Comparison of ENCODE assay signal across 16 cellular contexts in genomic region chr18:55763298-55763697, GRCh38.
DNase-seq lines count a peak whose midpoint lies in the region; ATAC-seq, FAIRE-seq and TF ChIP-seq lines count a peak whose summit lies in the region.
"Had no signal": no experiment of that assay in that cellular context is flagged by ENCODE, and none has a peak within 500 bp of the region (broad histone marks: within the 10 kb centered on the region; RNA-seq: fewer than 3 reads in every experiment).

No MANE protein-coding gene starts in this region.

- TF ChIP-seq CTCF in RWPE2 (IDR thresholded peaks at IDR 0.05; ENCODE audit: poor library complexity, severe bottlenecking) (no peak), type B pancreatic cell (conservative IDR thresholded peaks at IDR 0.05) (no peak)

- H3K27me3 ChIP-seq in RWPE2 (ENCODE audit: insufficient read depth, poor library complexity, severe bottlenecking) = no peaks in the 10 kb centered on the region
- H3K27me3 ChIP-seq: neural progenitor cell, testis had no signal

- no peaks in the 10 kb centered on the region for H3K9me3 ChIP-seq in RWPE2 (ENCODE audit: severe bottlenecking)
- H3K9me3 ChIP-seq: testis had no signal

- H3K4me3 Mint-ChIP-seq in type B pancreatic cell = no peak overlapping the region
- H3K4me3 Mint-ChIP-seq: neural progenitor cell, T-cell had no signal

- H3K36me3 ChIP-seq in RWPE2 (ENCODE audit: low read depth) = no peaks in the 10 kb centered on the region
- H3K36me3 ChIP-seq: neural progenitor cell had no signal

- H3K27me3 Mint-ChIP-seq in type B pancreatic cell = peaks cover 2% of the 10 kb centered on the region
- H3K27me3 Mint-ChIP-seq: T-cell had no signal

- peak overlapping the region; percentile 30 for H3K27ac ChIP-seq in RWPE2 (ENCODE audit: poor library complexity, severe bottlenecking)
- H3K27ac ChIP-seq: 22Rv1, neural progenitor cell, testis had no signal

- peak; percentile 95 for ATAC-seq in RWPE2 (ENCODE audit: low read depth)
- no peak for ATAC-seq in GM19328 (IDR thresholded peaks at IDR 0.05; ENCODE audit: unreplicated experiment)
- ATAC-seq: T-cell had no signal

- no peaks in the 10 kb centered on the region for H3K4me1 ChIP-seq in RWPE2 (ENCODE audit: insufficient read depth, poor library complexity, severe bottlenecking)
- H3K4me1 ChIP-seq: neural progenitor cell, testis had no signal

- no peaks in the 10 kb centered on the region for H3K9me3 Mint-ChIP-seq in type B pancreatic cell
- H3K9me3 Mint-ChIP-seq: neural progenitor cell had no signal

- H3K36me3 Mint-ChIP-seq in type B pancreatic cell = no peaks in the 10 kb centered on the region
- H3K36me3 Mint-ChIP-seq: neural progenitor cell, T-cell had no signal

- no peak overlapping the region for H3K4me3 ChIP-seq in RWPE2 (ENCODE audit: severe bottlenecking)
- H3K4me3 ChIP-seq: neural progenitor cell, testis had no signal

- DNase-seq in NCI-H146 (lab: John Stamatoyannopoulos, UW) (peak; percentile 41), NCI-H146 treated with DMSO at 0.1 percent for 48 hours (lab: John Stamatoyannopoulos, UW; ENCODE audit: unreplicated experiment) (no peak), RWPE2 (ENCODE audit: low spot score) (no peak), fibroblast of peridontal ligament (ENCODE audit: extremely low read depth) (peak; percentile 32), urothelium cell line (ENCODE audit: low spot score) (peak; percentile 75), type B pancreatic cell (ENCODE audit: extremely low spot score, unreplicated experiment) (no peak), mesenteric fat pad (ENCODE audit: low spot score) (no peak)
- DNase-seq: activated CD4-positive, CD25-positive, alpha-beta regulatory T cell treated with anti-CD3 and anti-CD28 coated beads, Interleukin-2, amount 50 U/mL, for 72 hours; activated T-cell treated with anti-CD3 and anti-CD28 coated beads, Interleukin-2, amount 50 U/mL, for 48 hours; head of caudate nucleus; T-cell; testis had no signal

- no peak overlapping the region for H3K27ac Mint-ChIP-seq in type B pancreatic cell
- H3K27ac Mint-ChIP-seq: neural progenitor cell, T-cell had no signal

- FAIRE-seq in urothelium cell line (lab: Jason Lieb, UNC) = no peak
- FAIRE-seq: GM12891 had no signal

- peaks cover 15% of the 10 kb centered on the region for H3K4me1 Mint-ChIP-seq in type B pancreatic cell (ENCODE audit: unreplicated experiment)
- H3K4me1 Mint-ChIP-seq: T-cell had no signal

Comparison
In these comparisons a context has a peak if more than half of its experiments do, and no peak if none do; other contexts are left out.
1. DNase-seq: peak in NCI-H146 (single experiment), fibroblast of peridontal ligament (single experiment) and urothelium cell line (single experiment); none in NCI-H146 treated with DMSO at 0.1 percent for 48 hours (single experiment), RWPE2 (single experiment), type B pancreatic cell (single experiment) and mesenteric fat pad (single experiment).